In genomic region chr2:9950521-9951271, GRCh38 we compare ENCODE assay signal across 8 cellular contexts. TPM values are rescaled to one million over a fixed set of nuclear protein-coding genes. Genes with fewer than 3 reads are reported as not detected.
DNase-seq lines count a peak whose midpoint lies in the region; ATAC-seq and TF ChIP-seq lines count a peak whose summit lies in the region.

No MANE protein-coding gene starts in this region.

- H3K4me1 Mint-ChIP-seq in activated naive CD8-positive, alpha-beta T cell treated with anti-CD3 and anti-CD28 coated beads, Interleukin-2, amount 10 ng/mL, durations not matched to agents 7 days and 5 days: peaks cover 3% of the 10 kb centered on the region

- H3K4me2 ChIP-seq in PC-9: peak overlapping the region; percentile 84

- TSS peak; percentile 49 for BruUV-seq in PC-9 (replicated peaks; lab: Mats Ljungman, UMichigan)

- H3K27me3 ChIP-seq in PC-9 (ENCODE audit: insufficient read depth, low read depth) (no peaks in the 10 kb centered on the region), iPS-15b (ENCODE audit: control insufficient read depth, insufficient read depth, low read length) (peaks cover 35% of the 10 kb centered on the region)

- H2AFZ ChIP-seq in PC-9: peak overlapping the region; percentile 76; the same call in 1 of the 2 replicates

- peak overlapping the region; percentile 62; the same call in 1 of the 2 replicates for H3K27ac ChIP-seq in 22Rv1
- H3K27ac ChIP-seq in PC-9: no peak overlapping the region; the same call in 1 of the 2 replicates

- peaks cover 35% of the 10 kb centered on the region for H3K79me2 ChIP-seq in PC-9 (ENCODE audit: low read depth)

- H3K27me3 Mint-ChIP-seq in activated naive CD8-positive, alpha-beta T cell treated with anti-CD3 and anti-CD28 coated beads, Interleukin-2, amount 10 ng/mL, durations not matched to agents 7 days and 5 days: peaks cover 57% of the 10 kb centered on the region

- ATAC-seq in HG02759 (IDR thresholded peaks at IDR 0.05; ENCODE audit: unreplicated experiment): peak; percentile 42
- ATAC-seq in activated naive CD8-positive, alpha-beta T cell treated with anti-CD3 and anti-CD28 coated beads, Interleukin-2, amount 10 ng/mL, durations not matched to agents 7 days and 5 days (ENCODE audit: low read depth): peak; percentile 43

- H3K9ac ChIP-seq in iPS-15b (ENCODE audit: low read depth, low read length): no peak overlapping the region

- TF ChIP-seq CTCF in 22Rv1 (IDR thresholded peaks at IDR 0.05) (no peak), GM12872 (IDR thresholded peaks at IDR 0.05; ENCODE audit: insufficient read depth, low read depth, low read length) (peak; percentile 21; the same call in 1 of the 3 replicates), PC-9 (conservative IDR thresholded peaks at IDR 0.05) (no peak; the same call in 1 of the 2 replicates)

- H3K9me2 ChIP-seq in PC-9 (ENCODE audit: insufficient read depth): no peaks in the 10 kb centered on the region

- H3F3A ChIP-seq in PC-9 (ENCODE audit: insufficient read depth, low read depth): no peaks in the 10 kb centered on the region; the same call in 1 of the 2 replicates

- 0 out of 2 replicates have a peak, but pooled peaks cover 10% of the 10 kb centered on the region for H4K20me1 ChIP-seq in PC-9 (ENCODE audit: insufficient read depth)

- no peaks in the 10 kb centered on the region for H3K9me3 Mint-ChIP-seq in activated naive CD8-positive, alpha-beta T cell treated with anti-CD3 and anti-CD28 coated beads, Interleukin-2, amount 10 ng/mL, durations not matched to agents 7 days and 5 days

- peaks cover 37% of the 10 kb centered on the region for H3K4me1 ChIP-seq in PC-9 (replicated peaks; ENCODE audit: insufficient read depth)
- H3K4me1 ChIP-seq in iPS-15b (ENCODE audit: control insufficient read depth, insufficient read depth, low read length): no peaks in the 10 kb centered on the region

- H3K4me3 Mint-ChIP-seq in activated naive CD8-positive, alpha-beta T cell treated with anti-CD3 and anti-CD28 coated beads, Interleukin-2, amount 10 ng/mL, durations not matched to agents 7 days and 5 days: peak overlapping the region; percentile 84

- DNase-seq in PC-9: peak in 1 of 2 experiments; percentile 32
- DNase-seq in activated naive CD8-positive, alpha-beta T cell treated with anti-CD3 and anti-CD28 coated beads, Interleukin-2, amount 10 ng/mL, durations not matched to agents 7 days and 5 days: no peak
- peak; percentile 14 to 27 for DNase-seq in stimulated activated CD4-positive, alpha-beta T cell treated with anti-CD3 and anti-CD28 coated beads, Interleukin-12 subunit alpha, Interleukin-12 subunit beta, amount 100 ng/mL, for 24 hours (ENCODE audit: low read depth in 2 of 2)
- no peak for DNase-seq in midbrain (lab: John Stamatoyannopoulos, UW)

- CTCF ChIA-PET in PC-9 (lab: Charles Lee): no interaction called here

- intact Hi-C loops in PC-9 (cut with micrococcal nuclease; ENCODE audit: unreplicated experiment): loop anchor here (1.0 to 2.0 kb wide), 2 partner anchors 46 to 53 kb away; no protein-coding TSS in a partner anchor

- no peak overlapping the region for H3K27ac Mint-ChIP-seq in activated naive CD8-positive, alpha-beta T cell treated with anti-CD3 and anti-CD28 coated beads, Interleukin-2, amount 10 ng/mL, durations not matched to agents 7 days and 5 days

- no peaks in the 10 kb centered on the region for H3K36me3 Mint-ChIP-seq in activated naive CD8-positive, alpha-beta T cell treated with anti-CD3 and anti-CD28 coated beads, Interleukin-2, amount 10 ng/mL, durations not matched to agents 7 days and 5 days

- H3K36me3 ChIP-seq in PC-9 (ENCODE audit: low read depth): 0 out of 2 replicates have a peak, but pooled peaks cover 8% of the 10 kb centered on the region
- H3K36me3 ChIP-seq in iPS-15b (ENCODE audit: control insufficient read depth, insufficient read depth, low read length): peaks cover 2% of the 10 kb centered on the region

- H3K9me3 ChIP-seq in PC-9 (ENCODE audit: insufficient read depth, low read depth) (no peaks in the 10 kb centered on the region), iPS-15b (ENCODE audit: control insufficient read depth, insufficient read depth, low read length) (no peaks in the 10 kb centered on the region)

- peak overlapping the region; percentile 59; the same call in 1 of the 2 replicates for H3K4me3 ChIP-seq in PC-9
- H3K4me3 ChIP-seq in iPS-15b (ENCODE audit: low read depth, low read length): peak overlapping the region; percentile 63

- POLR2A ChIA-PET in PC-9 (lab: Charles Lee; ENCODE audit: unreplicated experiment): no interaction called here
- POLR2A ChIA-PET in activated naive CD8-positive, alpha-beta T cell treated with anti-CD3 and anti-CD28 coated beads, Interleukin-2, amount 10 ng/mL, durations not matched to agents 7 days and 5 days (lab: Charles Lee): no interaction called here

RNA-seq across cellular contexts. Expression of gene GRHL1, which starts 0.8 kb away (rescaled TPM):
- total RNA-seq in PC-9 (2021): 8.6 and 10.6 TPM in 2 replicates
- total RNA-seq in activated naive CD8-positive, alpha-beta T cell treated with anti-CD3 and anti-CD28 coated beads, Interleukin-2, amount 10 ng/mL, durations not matched to agents 7 days and 5 days: under 1 TPM; 0.25 to 0.43 TPM

Comparison
In these comparisons a context has a peak if more than half of its experiments do, and no peak if none do; other contexts are left out.
1. DNase-seq: peak in stimulated activated CD4-positive, alpha-beta T cell treated with anti-CD3 and anti-CD28 coated beads, Interleukin-12 subunit alpha, Interleukin-12 subunit beta, amount 100 ng/mL, for 24 hours (2 of 2); none in activated naive CD8-positive, alpha-beta T cell treated with anti-CD3 and anti-CD28 coated beads, Interleukin-2, amount 10 ng/mL, durations not matched to agents 7 days and 5 days (single experiment) and midbrain (single experiment).